Comparison of ENCODE assay signal across 20 cellular contexts in genomic region chr15:70387086-70387485, GRCh38.
"Had no signal": no experiment of that assay in that cellular context is flagged by ENCODE, and none has a peak within 500 bp of the region (broad histone marks: within the 10 kb centered on the region; RNA-seq: fewer than 3 reads in every experiment).

No MANE protein-coding gene starts in this region.

- H3K27ac ChIP-seq: hepatocyte, lower lobe of right lung, neural progenitor cell, prostate gland, right lobe of liver, tibial artery, WERI-Rb-1 had no signal

- H2AFZ ChIP-seq: hepatocyte, neural progenitor cell had no signal

- ATAC-seq: left colon; lower lobe of right lung; right lobe of liver; stimulated activated effector memory CD8-positive, alpha-beta T cell treated with anti-CD3 and anti-CD28 coated beads, Interleukin-12 subunit alpha, Interleukin-12 subunit beta, amount 100 ng/mL, for 72 hours had no signal

- H3K27me3 ChIP-seq: hepatocyte, neural progenitor cell, right lobe of liver, tibial artery had no signal

- H3K4me3 ChIP-seq: hepatocyte, lower lobe of right lung, neural progenitor cell, prostate gland, right lobe of liver, tibial artery had no signal

- H3K4me3 Mint-ChIP-seq: activated naive CD8-positive, alpha-beta T cell; dendritic cell treated with granulocyte-macrophage colony-stimulating factor and Interleukin-4, amounts not matched to agents 40 ng/mL and 50 ng/mL, for 4 days; naive thymus-derived CD4-positive, alpha-beta T cell; neural progenitor cell; stimulated activated effector memory CD8-positive, alpha-beta T cell treated with anti-CD3 and anti-CD28 coated beads, Interleukin-12 subunit alpha, Interleukin-12 subunit beta, amount 100 ng/mL, for 72 hours; T-helper 1 cell treated with Interleukin-12 subunit alpha and Interleukin-12 subunit beta and Interleukin-4 antibody, amounts not matched to agents 30 μg/mL and 1 μg/mL, for 36 hours had no signal

- H3K4me2 ChIP-seq: hepatocyte, neural progenitor cell had no signal

- H3K36me3 ChIP-seq: lower lobe of right lung, prostate gland, right lobe of liver, tibial artery, WERI-Rb-1 had no signal

- H3K9ac ChIP-seq: neural progenitor cell had no signal

- H3K79me2 ChIP-seq: hepatocyte had no signal

- H3K4me1 Mint-ChIP-seq: naive thymus-derived CD4-positive, alpha-beta T cell; stimulated activated effector memory CD8-positive, alpha-beta T cell treated with anti-CD3 and anti-CD28 coated beads, Interleukin-12 subunit alpha, Interleukin-12 subunit beta, amount 100 ng/mL, for 72 hours had no signal

- H3K9me3 ChIP-seq: lower lobe of right lung, prostate gland, right lobe of liver, tibial artery had no signal

- H3K4me1 ChIP-seq: lower lobe of right lung, neural progenitor cell, prostate gland, right lobe of liver, tibial artery had no signal

- H3K27ac Mint-ChIP-seq: activated naive CD8-positive, alpha-beta T cell; dendritic cell treated with granulocyte-macrophage colony-stimulating factor and Interleukin-4, amounts not matched to agents 40 ng/mL and 50 ng/mL, for 4 days; naive thymus-derived CD4-positive, alpha-beta T cell; neural progenitor cell; stimulated activated effector memory CD8-positive, alpha-beta T cell treated with anti-CD3 and anti-CD28 coated beads, Interleukin-12 subunit alpha, Interleukin-12 subunit beta, amount 100 ng/mL, for 72 hours; T-helper 1 cell treated with Interleukin-12 subunit alpha and Interleukin-12 subunit beta and Interleukin-4 antibody, amounts not matched to agents 30 μg/mL and 1 μg/mL, for 36 hours had no signal

- H3K36me3 Mint-ChIP-seq: activated naive CD8-positive, alpha-beta T cell; neural progenitor cell; stimulated activated effector memory CD8-positive, alpha-beta T cell treated with anti-CD3 and anti-CD28 coated beads, Interleukin-12 subunit alpha, Interleukin-12 subunit beta, amount 100 ng/mL, for 72 hours had no signal

- H3K27me3 Mint-ChIP-seq: activated naive CD8-positive, alpha-beta T cell had no signal

- DNase-seq: activated CD4-positive, alpha-beta T cell treated with anti-CD3 and anti-CD28 coated beads for 1 hour; activated CD4-positive, alpha-beta T cell treated with anti-CD3 and anti-CD28 coated beads, Interleukin-2, amount 50 U/mL, for 4 hours; activated T-cell treated with anti-CD3 and anti-CD28 coated beads for 4 hours; effector memory CD4-positive, alpha-beta T cell; left colon; lower lobe of right lung; naive thymus-derived CD4-positive, alpha-beta T cell; right lobe of liver; small intestine; stimulated activated CD4-positive, alpha-beta T cell treated with anti-CD3 and anti-CD28 coated beads, Interleukin-15, amount 100 ng/mL, for 24 hours; stimulated activated CD4-positive, alpha-beta T cell treated with anti-CD3 and anti-CD28 coated beads, Interleukin-2, amount 100 ng/mL, for 48 hours; tibial artery had no signal
